ENCODE assay signal across 11 cellular contexts in genomic region chr16:16075463-16076399, GRCh38.
A peak's percentile ranks its signal among the peaks of the same experiment; 100 is the strongest.
DNase-seq lines count a peak whose midpoint lies in the region; ATAC-seq, FAIRE-seq and TF ChIP-seq lines count a peak whose summit lies in the region.
"Had no signal": no experiment of that assay in that cellular context is flagged by ENCODE, and none has a peak within 500 bp of the region (broad histone marks: within the 10 kb centered on the region; RNA-seq: fewer than 3 reads in every experiment).

No MANE protein-coding gene starts in this region.

- no peak overlapping the region for H3K4me2 ChIP-seq in HepG2 (ENCODE audit: low read depth, low read length)

- no peaks in the 10 kb centered on the region for H3K79me2 ChIP-seq in HepG2 (ENCODE audit: insufficient read depth, low read length)

- H2AFZ ChIP-seq in HepG2 (ENCODE audit: low read length) = no peak overlapping the region

- H3K4me3 ChIP-seq in HepG2 (replicated peaks in 1 of 3; ENCODE audit: insufficient read depth in 1 of 3, low read depth in 2 of 3, low read length in 3 of 3) = no peak overlapping the region

- intact Hi-C loops in HepG2 (cut with micrococcal nuclease; ENCODE audit: unreplicated experiment) = no loop called here

- no peaks in the 10 kb centered on the region for H3K27me3 ChIP-seq in HepG2 (ENCODE audit: control insufficient read depth in 1 of 2, insufficient read depth in 2 of 2, low read length in 2 of 2)

- no peak for ATAC-seq in HepG2

- H3K27ac ChIP-seq in HepG2 (ENCODE audit: extremely low read length, insufficient read depth, low read length) (no peak overlapping the region), substantia nigra (ENCODE audit: low read depth, low read length, poor library complexity, severe bottlenecking) (no peak overlapping the region)
- H3K27ac ChIP-seq: VCaP had no signal

- H3K36me3 ChIP-seq in HepG2 (replicated peaks in 1 of 2; ENCODE audit: control insufficient read depth in 1 of 2, insufficient read depth in 2 of 2, low read length in 2 of 2) = peaks cover 24 to 69% of the 10 kb centered on the region in 2 experiments

- H4K20me1 ChIP-seq in HepG2 (ENCODE audit: insufficient read depth, low read length) = no peaks in the 10 kb centered on the region

- CTCF ChIA-PET in HepG2 (lab: Yijun Ruan, JAX; ENCODE audit: low intra/inter-chr PET ratio, low total read pairs) = no interaction called here

- TF ChIP-seq CTCF in HepG2 (CRISPR knock-in tag; IDR thresholded peaks at IDR 0.05) = no peak

- POLR2A ChIA-PET in HepG2 (lab: Yijun Ruan, JAX) = interaction anchor here (0.7 kb wide), 1 partner anchor 187 kb away, joined by 3 read pairs; the partner anchor contains the start of gene CEP20

- H3K9ac ChIP-seq in HepG2 (ENCODE audit: insufficient read depth, low read depth, low read length) = no peak overlapping the region

- in situ Hi-C loops in KBM-7 (cut with MboI; ENCODE audit: low pct_unique_long_range_greater_than_20kb, low sequenced_read_pairs) = no loop called here
- in situ Hi-C loops in HepG2 (cut with HindIII; ENCODE audit: extremely low pct_ligation_motif_present, low pct_unique_long_range_greater_than_20kb) = no loop called here
- in situ Hi-C loops in ACHN (cut with HindIII; ENCODE audit: low pct_ligation_motif_present, low pct_unique_long_range_greater_than_20kb, low sequenced_read_pairs) = no loop called here

- H3K4me1 ChIP-seq in HepG2 (ENCODE audit: insufficient read depth, low read length) = peaks cover 22% of the 10 kb centered on the region

- no peak for FAIRE-seq in HepG2 (lab: Jason Lieb, UNC)

- no peaks in the 10 kb centered on the region for H3K9me3 ChIP-seq in HepG2 (ENCODE audit: low read length)

- peak; percentile 97 for DNase-seq in KBM-7
- peak; percentile 32 for DNase-seq in astrocyte of the hippocampus (ENCODE audit: low read depth, low spot score)
- no peak for DNase-seq in HepG2 (ENCODE audit: low spot score)
- peak in 28 of 49 donors; percentile 0 to 53 (median 14) for DNase-seq in substantia nigra (lab: John Stamatoyannopoulos, UW)
- DNase-seq in NCI-H345 treated with DMSO at 0.1 percent for 48 hours (lab: John Stamatoyannopoulos, UW; ENCODE audit: unreplicated experiment) = no peak
- DNase-seq in NCI-H1930 (lab: John Stamatoyannopoulos, UW) = no peak
- DNase-seq in ACHN = no peak
- DNase-seq in T-helper 9 cell = no peak
- DNase-seq: cortex of kidney, NCI-H187 had no signal

- no peak for TF ChIP-seq POLR2A in HepG2 (IDR thresholded peaks at IDR 0.05; ENCODE audit: insufficient read depth in 1 of 2, low read depth in 2 of 2, low read length in 2 of 2)

- no TSS peak for BruUV-seq in HepG2 (replicated peaks; lab: Mats Ljungman, UMichigan)

- no peak for TF ChIP-seq EP300 in HepG2 (IDR thresholded peaks at IDR 0.05; ENCODE audit: low read depth in 2 of 2, low read length in 2 of 2)
- no peak for TF ChIP-seq EP300 in HepG2 (CRISPR knock-in tag; IDR thresholded peaks at IDR 0.05; ENCODE audit: borderline replicate concordance)

- 96% methylated on average over 29 of the region's 29 CpGs for WGBS in HepG2 (ENCODE audit: low lambda C conversion rate)

- TF ChIP-seq RAD21 in HepG2 (CRISPR knock-in tag; IDR thresholded peaks at IDR 0.05) = no peak

TF ChIP-seq in HepG2, 621 proteins besides CTCF, POLR2A, EP300 and RAD21:
- TF ChIP-seq CEBPB (IDR thresholded peaks at IDR 0.05; ENCODE audit: borderline replicate concordance, low read depth, low read length) = peak; percentile 20; the same call in 1 of the 2 replicates
- TF ChIP-seq CHD2 (IDR thresholded peaks at IDR 0.05; ENCODE audit: low read depth, low read length) = no peak
- peak; percentile 23; the same call in 1 of the 2 replicates for TF ChIP-seq ZNF687 (CRISPR knock-in tag; IDR thresholded peaks at IDR 0.05)
- TF ChIP-seq SALL2 (CRISPR knock-in tag; IDR thresholded peaks at IDR 0.05) = no peak
- 0 out of 2 replicates have a peak, but pooled peaks have one; percentile 27 for TF ChIP-seq CHCHD3 (CRISPR knock-in tag; IDR thresholded peaks at IDR 0.05)
- no peak for TF ChIP-seq SYNCRIP (IDR thresholded peaks at IDR 0.05; ENCODE audit: insufficient read depth, low read depth, low read length)
- peak; percentile 75 for TF ChIP-seq RBM22 (optimal IDR thresholded peaks at IDR 0.05; ENCODE audit: low read length)
- peak; percentile 51; the same call in 1 of the 2 replicates for TF ChIP-seq ZNF768 (CRISPR knock-in tag; IDR thresholded peaks at IDR 0.05)

Comparison
In these comparisons a context has a peak if more than half of its experiments do, and no peak if none do; other contexts are left out.
1. DNase-seq: peak in KBM-7 (single experiment), astrocyte of the hippocampus (single experiment) and substantia nigra (28 of 49); none in HepG2 (single experiment), NCI-H345 treated with DMSO at 0.1 percent for 48 hours (single experiment), NCI-H1930 (0 of 2), ACHN (single experiment) and T-helper 9 cell (single experiment).